Comparison of ENCODE assay signal across 8 cellular contexts in the genomic region with DNA sequence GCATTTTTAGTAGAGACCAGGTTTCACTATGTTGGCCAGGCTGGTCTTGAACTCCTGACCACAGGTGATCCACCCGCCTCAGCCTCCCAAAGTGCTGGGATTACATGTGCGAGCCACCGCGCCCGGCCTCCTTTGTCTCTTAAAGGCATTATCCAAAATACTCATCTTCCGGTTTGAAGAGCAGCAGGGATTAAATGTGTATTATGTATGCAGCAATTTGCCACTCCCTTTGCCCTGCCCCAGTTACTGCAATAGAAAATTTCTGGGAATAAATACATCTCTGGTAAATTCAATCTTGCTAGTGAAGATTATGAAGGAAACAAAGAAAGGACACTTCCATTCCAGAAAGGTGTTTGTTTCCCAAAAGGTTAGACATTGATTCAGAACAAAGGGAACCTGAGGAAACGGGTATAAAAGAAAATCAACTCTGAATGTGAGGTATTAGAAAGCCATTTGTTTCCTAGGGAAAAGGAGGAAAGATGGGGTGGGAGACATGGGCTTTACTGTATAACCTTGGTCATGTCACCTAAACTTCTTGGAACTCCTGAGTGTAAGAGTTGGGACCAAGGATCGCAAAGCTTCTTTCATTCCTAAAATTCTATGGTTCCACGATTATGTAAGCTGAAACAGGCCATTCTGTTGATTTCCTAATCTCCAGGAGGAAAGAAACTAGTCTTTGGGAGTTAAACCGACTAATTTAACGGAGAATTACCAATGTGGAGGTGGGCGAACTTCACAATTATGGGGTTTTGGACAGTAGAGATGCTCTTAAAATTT. TPM values are rescaled to one million over a fixed set of nuclear protein-coding genes. Genes with fewer than 3 reads are reported as not detected.
A peak's percentile ranks its signal among the peaks of the same experiment; 100 is the strongest.
DNase-seq lines count a peak whose midpoint lies in the region; ATAC-seq, FAIRE-seq and TF ChIP-seq lines count a peak whose summit lies in the region.

No MANE protein-coding gene starts in this region.

- ATAC-seq in GM21723 (IDR thresholded peaks at IDR 0.05; ENCODE audit: unreplicated experiment) (no peak), HG02840 (IDR thresholded peaks at IDR 0.05; ENCODE audit: low FRiP score, unreplicated experiment) (no peak)

- H3K9me3 ChIP-seq in Caco-2 = no peaks in the 10 kb centered on the region
- no peaks in the 10 kb centered on the region for H3K9me3 ChIP-seq in mucosa of rectum (ENCODE audit: control insufficient read depth in 2 of 2, low read length in 2 of 2)

- CTCF ChIA-PET in Caco-2 (lab: Charles Lee) = no interaction called here

- no peaks in the 10 kb centered on the region for H3K27me3 Mint-ChIP-seq in Caco-2 (ENCODE audit: insufficient read depth, unreplicated experiment)

- intact Hi-C loops in Caco-2 (cut with micrococcal nuclease; ENCODE audit: unreplicated experiment) = loop anchor here (2.0 to 5.0 kb wide), 2 partner anchors 95 to 364 kb away; partner anchors contain the start of genes CSTF3 and QSER1

- no peaks in the 10 kb centered on the region for H3K9me3 Mint-ChIP-seq in Caco-2 (ENCODE audit: unreplicated experiment)

- H3K36me3 ChIP-seq in Caco-2 (ENCODE audit: control insufficient read depth, insufficient read depth, low read length) (no peaks in the 10 kb centered on the region), bronchial epithelial cell (ENCODE audit: control insufficient read depth, insufficient read depth, low read length) (no peaks in the 10 kb centered on the region), mucosa of rectum (ENCODE audit: control insufficient read depth in 2 of 2, insufficient read depth in 2 of 2, low read length in 2 of 2) (no peaks in the 10 kb centered on the region)

- TF ChIP-seq CTCF in Caco-2 (IDR thresholded peaks at IDR 0.05; ENCODE audit: insufficient read depth in 1 of 2, low read depth in 1 of 2, low read length in 1 of 2, severe bottlenecking in 1 of 2, unreplicated experiment in 1 of 2) (no peak), bronchial epithelial cell (IDR thresholded peaks at IDR 0.05; ENCODE audit: insufficient read depth, low read length, severe bottlenecking) (no peak)

- peak overlapping the region; percentile 85 to 100 for H3K9ac ChIP-seq in mucosa of rectum (ENCODE audit: low read depth in 1 of 2, low read length in 2 of 2)

- H3K4me1 ChIP-seq in Caco-2 (peaks cover 14% of the 10 kb centered on the region), mucosa of rectum (ENCODE audit: control insufficient read depth in 2 of 2, insufficient read depth in 2 of 2, low read length in 2 of 2) (peaks cover 11 to 13% of the 10 kb centered on the region in 2 donors)

- H3K36me3 Mint-ChIP-seq in Caco-2 (ENCODE audit: insufficient read depth, unreplicated experiment) = peaks cover 26% of the 10 kb centered on the region

- POLR2A ChIA-PET in Caco-2 (lab: Charles Lee) = interaction anchor here (1.3 kb wide), 1 partner anchor 95 kb away, joined by 3 read pairs; the partner anchor contains the start of gene CSTF3

- H3K27me3 ChIP-seq in Caco-2 (replicated peaks; ENCODE audit: control insufficient read depth, insufficient read depth, low read length) = no peaks in the 10 kb centered on the region
- no peaks in the 10 kb centered on the region for H3K27me3 ChIP-seq in bronchial epithelial cell (ENCODE audit: control insufficient read depth, insufficient read depth, low read length)
- H3K27me3 ChIP-seq in mucosa of rectum (ENCODE audit: control insufficient read depth in 2 of 2, insufficient read depth in 2 of 2, low read length in 2 of 2) = no peaks in the 10 kb centered on the region

- peak overlapping the region; percentile 100 for H3K27ac ChIP-seq in mucosa of rectum (ENCODE audit: low read depth in 2 of 2, low read length in 2 of 2)

- peak overlapping the region; percentile 96 for H3K4me3 Mint-ChIP-seq in Caco-2 (ENCODE audit: unreplicated experiment)

- H3K27ac Mint-ChIP-seq in Caco-2 (ENCODE audit: unreplicated experiment) = peak overlapping the region; percentile 97

- TSS peak; percentile 82 for BruUV-seq in Caco-2 (replicated peaks; lab: Mats Ljungman, UMichigan)

- peaks cover 17% of the 10 kb centered on the region for H3K4me1 Mint-ChIP-seq in Caco-2 (ENCODE audit: low read depth, unreplicated experiment)

- H3K4me3 ChIP-seq in Caco-2 (ENCODE audit: low read depth, low read length) (peak overlapping the region; percentile 90), bronchial epithelial cell (ENCODE audit: low read depth, low read length) (peak overlapping the region; percentile 99), mucosa of rectum (ENCODE audit: low read length in 2 of 2) (peak overlapping the region; percentile 89 to 97)

- FAIRE-seq in bronchial epithelial cell (lab: Jason Lieb, UNC) (no peak), urothelium cell line (lab: Jason Lieb, UNC) (no peak)

- DNase-seq in Caco-2 (no peak), NAMALWA (ENCODE audit: low spot score) (peak; percentile 15), bronchial epithelial cell (ENCODE audit: low read depth) (peak; percentile 19), urothelium cell line (ENCODE audit: low spot score) (no peak), mucosa of gallbladder (ENCODE audit: low spot score) (no peak)

RNA-seq across cellular contexts. Expression of gene HIPK3, which starts 1.0 kb away (rescaled TPM):
- 64.0 and 68.5 TPM in 2 replicates for total RNA-seq in Caco-2 (2022)
- total RNA-seq in bronchial epithelial cell = 72.5 and 100 TPM in 2 replicates
- total RNA-seq in mucosa of gallbladder = 105 TPM

Comparison
In these comparisons a context has a peak if more than half of its experiments do, and no peak if none do; other contexts are left out.
1. DNase-seq: peak in NAMALWA (single experiment) and bronchial epithelial cell (single experiment); none in Caco-2 (0 of 2), urothelium cell line (single experiment) and mucosa of gallbladder (single experiment).
2. Peak in every context shown above with its lines, with median percentiles within 50 percentile points of each other: H3K4me3 ChIP-seq.